In genomic region chr17:45296003-45296832, GRCh38 we compare ENCODE assay signal across 10 cellular contexts. TPM values are rescaled to one million over a fixed set of nuclear protein-coding genes. Genes with fewer than 3 reads are reported as not detected.
DNase-seq lines count a peak whose midpoint lies in the region; ATAC-seq and TF ChIP-seq lines count a peak whose summit lies in the region.
"Had no signal": no experiment of that assay in that cellular context is flagged by ENCODE, and none has a peak within 500 bp of the region (broad histone marks: within the 10 kb centered on the region; RNA-seq: fewer than 3 reads in every experiment).

No MANE protein-coding gene starts in this region.

- H3K4me1 Mint-ChIP-seq in stimulated activated effector memory CD8-positive, alpha-beta T cell treated with anti-CD3 and anti-CD28 coated beads, Interleukin-12 subunit alpha, Interleukin-12 subunit beta, amount 100 ng/mL, for 72 hours, result peaks cover 83% of the 10 kb centered on the region

- intact Hi-C loops in esophagus squamous epithelium (cut with DNase I), result no loop called here

- H3K27me3 ChIP-seq in esophagus squamous epithelium, result no peaks in the 10 kb centered on the region

- DNase-seq in DMS 273 (lab: John Stamatoyannopoulos, UW; ENCODE audit: unreplicated experiment) (peak; percentile 44), DMS 273 treated with DMSO at 0.1 percent for 48 hours (lab: John Stamatoyannopoulos, UW) (no peak), RPMI7951 (ENCODE audit: low read depth) (peak; percentile 93), esophagus squamous epithelium (lab: John Stamatoyannopoulos, UW) (no peak), NCI-H2029 treated with DMSO at 0.1 percent for 48 hours (lab: John Stamatoyannopoulos, UW) (no peak), NCI-H1417 treated with DMSO at 0.1 percent for 48 hours (lab: John Stamatoyannopoulos, UW) (no peak)
- DNase-seq in stimulated activated effector memory CD8-positive, alpha-beta T cell treated with anti-CD3 and anti-CD28 coated beads, Interleukin-12 subunit alpha, Interleukin-12 subunit beta, amount 100 ng/mL, for 72 hours (ENCODE audit: low spot score in 2 of 2), result no peak
- DNase-seq: stimulated activated CD8-positive, alpha-beta memory T cell treated with anti-CD3 and anti-CD28 coated beads, Interleukin-4, amount 100 ng/mL, for 48 hours had no signal

- WGBS in esophagus squamous epithelium, 2 donors, result 34 to 65% methylated on average over 7 of the region's 7 CpGs

- peaks cover 78 to 100% (median 87%) of the 10 kb centered on the region in 3 donors for H3K4me1 ChIP-seq in esophagus squamous epithelium

- peak overlapping the region; percentile 51 for H3K4me3 Mint-ChIP-seq in stimulated activated effector memory CD8-positive, alpha-beta T cell treated with anti-CD3 and anti-CD28 coated beads, Interleukin-12 subunit alpha, Interleukin-12 subunit beta, amount 100 ng/mL, for 72 hours

- no peak overlapping the region for H3K4me3 ChIP-seq in esophagus squamous epithelium

- peak overlapping the region; percentile 95 for H3K27ac Mint-ChIP-seq in stimulated activated effector memory CD8-positive, alpha-beta T cell treated with anti-CD3 and anti-CD28 coated beads, Interleukin-12 subunit alpha, Interleukin-12 subunit beta, amount 100 ng/mL, for 72 hours

- no peaks in the 10 kb centered on the region for H3K9me3 ChIP-seq in esophagus squamous epithelium

- peak; percentile 33 for ATAC-seq in stimulated activated effector memory CD8-positive, alpha-beta T cell treated with anti-CD3 and anti-CD28 coated beads, Interleukin-12 subunit alpha, Interleukin-12 subunit beta, amount 100 ng/mL, for 72 hours
- no peak for ATAC-seq in GM21526 (IDR thresholded peaks at IDR 0.05; ENCODE audit: low FRiP score, unreplicated experiment)

- no peak for TF ChIP-seq POLR2A in esophagus squamous epithelium (IDR thresholded peaks at IDR 0.05)

- TF ChIP-seq CTCF in esophagus squamous epithelium (IDR thresholded peaks at IDR 0.05), result no peak

- no peaks in the 10 kb centered on the region for H3K9me3 Mint-ChIP-seq in stimulated activated effector memory CD8-positive, alpha-beta T cell treated with anti-CD3 and anti-CD28 coated beads, Interleukin-12 subunit alpha, Interleukin-12 subunit beta, amount 100 ng/mL, for 72 hours

- H3K27ac ChIP-seq in esophagus squamous epithelium, result peak overlapping the region; percentile 57 to 81 (median 80)
- H3K27ac ChIP-seq: 22Rv1 had no signal

- no peaks in the 10 kb centered on the region for H3K36me3 ChIP-seq in esophagus squamous epithelium

- peaks cover 97% of the 10 kb centered on the region for H3K36me3 Mint-ChIP-seq in stimulated activated effector memory CD8-positive, alpha-beta T cell treated with anti-CD3 and anti-CD28 coated beads, Interleukin-12 subunit alpha, Interleukin-12 subunit beta, amount 100 ng/mL, for 72 hours

RNA-seq across cellular contexts. Expression of gene MAP3K14, which starts 20.6 kb away (rescaled TPM):
- 2.9 and 5.7 TPM in 2 replicates for total RNA-seq in RPMI7951 (2014; rRNA removed; shearing (Covaris generic))
- 10 to 100 TPM in 1 of 4 donors, 1 to 10 TPM in 3; 3.7 to 14.7 (median 6.7) TPM for total RNA-seq in esophagus squamous epithelium

RNA-seq across cellular contexts. Expression of gene SPATA32, which starts 34.3 kb away (rescaled TPM):
- not detected in 2 replicates for total RNA-seq in RPMI7951 (2014; rRNA removed; shearing (Covaris generic))
- total RNA-seq in esophagus squamous epithelium, result not detected

Comparison
In these comparisons a context has a peak if more than half of its experiments do, and no peak if none do; other contexts are left out.
1. DNase-seq: peak in DMS 273 (single experiment) and RPMI7951 (single experiment); none in DMS 273 treated with DMSO at 0.1 percent for 48 hours (single experiment), esophagus squamous epithelium (single experiment), stimulated activated effector memory CD8-positive, alpha-beta T cell treated with anti-CD3 and anti-CD28 coated beads, Interleukin-12 subunit alpha, Interleukin-12 subunit beta, amount 100 ng/mL, for 72 hours (0 of 2), NCI-H2029 treated with DMSO at 0.1 percent for 48 hours (single experiment) and NCI-H1417 treated with DMSO at 0.1 percent for 48 hours (single experiment).